ENCODE assay signal across 14 cellular contexts in the genomic region with DNA sequence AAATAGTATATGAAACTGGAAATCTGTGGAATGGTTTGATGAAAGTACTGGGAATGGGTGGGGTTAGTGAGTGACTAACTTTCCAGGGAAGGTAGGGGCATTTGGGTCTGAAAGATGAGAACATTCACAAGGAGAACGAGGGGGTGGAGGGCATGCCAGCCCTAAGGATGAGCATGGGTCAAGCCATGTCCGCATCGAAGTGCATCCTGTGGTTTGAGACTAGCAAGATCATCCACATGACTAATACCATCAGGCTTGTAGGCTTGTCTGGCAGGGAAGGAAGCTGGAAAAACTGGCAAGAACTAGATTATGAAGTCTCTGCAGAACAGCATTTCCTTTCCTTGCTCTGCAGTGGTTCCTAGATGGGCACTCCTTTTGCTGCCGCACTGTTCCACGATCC.
A peak's percentile ranks its signal among the peaks of the same experiment; 100 is the strongest.
DNase-seq lines count a peak whose midpoint lies in the region; ATAC-seq and TF ChIP-seq lines count a peak whose summit lies in the region.
"Had no signal": no experiment of that assay in that cellular context is flagged by ENCODE, and none has a peak within 500 bp of the region (broad histone marks: within the 10 kb centered on the region; RNA-seq: fewer than 3 reads in every experiment).

No MANE protein-coding gene starts in this region.

- peaks cover 0 to 4% (median 0%) of the 10 kb centered on the region in 9 donors for H3K36me3 ChIP-seq in heart right ventricle
- H3K36me3 ChIP-seq: adrenal gland, vagina had no signal

- TF ChIP-seq CTCF in heart right ventricle (IDR thresholded peaks at IDR 0.05) (no peak), GM13977 (IDR thresholded peaks at IDR 0.05; ENCODE audit: extremely low read depth, insufficient read depth, missing control alignments) (no peak)

- no peaks in the 10 kb centered on the region for H3K9me3 ChIP-seq in heart right ventricle
- H3K9me3 ChIP-seq: adrenal gland, esophagus squamous epithelium, vagina had no signal

- H3K27ac ChIP-seq in epithelial cell of prostate: no peak overlapping the region
- H3K27ac ChIP-seq in heart right ventricle: no peak overlapping the region
- H3K27ac ChIP-seq: adrenal gland, esophagus squamous epithelium, vagina had no signal

- DNase-seq in EH (ENCODE audit: low read depth) (peak; percentile 96), RKO (ENCODE audit: low spot score) (peak; percentile 46), epithelial cell of prostate (ENCODE audit: low read depth, low spot score) (peak; percentile 56), non-pigmented ciliary epithelial cell (ENCODE audit: low read depth) (peak; percentile 78), heart right ventricle (no peak), GM13977 (ENCODE audit: low spot score) (no peak), NCI-H2029 (lab: John Stamatoyannopoulos, UW) (no peak)
- DNase-seq: adrenal gland, esophagus squamous epithelium, MV-4-11, NCI-H748 treated with DMSO at 0.1 percent for 48 hours, right cardiac atrium had no signal

- peaks cover 0 to 30% (median 3%) of the 10 kb centered on the region in 9 donors for H3K4me1 ChIP-seq in heart right ventricle
- H3K4me1 ChIP-seq: adrenal gland had no signal

- intact Hi-C loops in heart right ventricle (cut with DNase I): loop anchor here (5.0 to 10.0 kb wide), 10 partner anchors 81 to 518 kb away; a partner anchor contains a TSS

- in situ Hi-C loops in GM13977 (cut with MboI; ENCODE audit: low pct_unique_long_range_greater_than_20kb, low sequenced_read_pairs, unreplicated experiment): loop anchor here (25.0 kb wide), 1 partner anchor 521 kb away; no protein-coding TSS in a partner anchor

- H3K4me3 ChIP-seq in heart right ventricle: no peak overlapping the region
- H3K4me3 ChIP-seq: adrenal gland, esophagus squamous epithelium, vagina had no signal

- no peaks in the 10 kb centered on the region for H3K27me3 ChIP-seq in heart right ventricle
- H3K27me3 ChIP-seq: adrenal gland, esophagus squamous epithelium, vagina had no signal

- WGBS in heart right ventricle, 2 donors: 76 to 84% methylated on average over 5 of the region's 5 CpGs

- no peak for ATAC-seq in heart right ventricle
- ATAC-seq in GM18519 (IDR thresholded peaks at IDR 0.05; ENCODE audit: low FRiP score, unreplicated experiment): no peak
- ATAC-seq: right cardiac atrium had no signal

Comparison
In these comparisons a context has a peak if more than half of its experiments do, and no peak if none do; other contexts are left out.
1. DNase-seq: peak in EH (single experiment), RKO (single experiment), epithelial cell of prostate (single experiment) and non-pigmented ciliary epithelial cell (single experiment); none in heart right ventricle (0 of 2), GM13977 (single experiment) and NCI-H2029 (single experiment).